ENCODE assay signal across 8 cellular contexts in genomic region chr9:706073-706472, GRCh38.
DNase-seq lines count a peak whose midpoint lies in the region; ATAC-seq and TF ChIP-seq lines count a peak whose summit lies in the region.

No MANE protein-coding gene starts in this region.

- no peak for DNase-seq in CD4-positive, alpha-beta memory T cell
- no peak for DNase-seq in RWPE2 (ENCODE audit: low spot score)
- no peak for DNase-seq in epithelial cell of proximal tubule (ENCODE audit: low read depth)
- DNase-seq in posterior cingulate gyrus: no peak
- DNase-seq in NCI-H2107 (lab: John Stamatoyannopoulos, UW): no peak

- POLR2A ChIA-PET in CD4-positive, alpha-beta memory T cell (lab: Charles Lee; ENCODE audit: partially characterized antibody): no interaction called here

- no peaks in the 10 kb centered on the region for H3K9me3 ChIP-seq in CD4-positive, alpha-beta memory T cell (ENCODE audit: control insufficient read depth in 1 of 2, low read length in 2 of 2)
- H3K9me3 ChIP-seq in RWPE2 (ENCODE audit: severe bottlenecking) (no peaks in the 10 kb centered on the region), parathyroid adenoma (ENCODE audit: control insufficient read depth, low read length) (no peaks in the 10 kb centered on the region)

- no peak overlapping the region for H3K4me3 ChIP-seq in CD4-positive, alpha-beta memory T cell (ENCODE audit: low read length in 2 of 2)
- H3K4me3 ChIP-seq in RWPE2 (ENCODE audit: severe bottlenecking): no peak overlapping the region
- H3K4me3 ChIP-seq in epithelial cell of proximal tubule (ENCODE audit: low read depth, low read length): peak overlapping the region; percentile 61
- H3K4me3 ChIP-seq in parathyroid adenoma (ENCODE audit: low read depth, low read length): peak overlapping the region; percentile 36

- TF ChIP-seq CTCF in RWPE2 (IDR thresholded peaks at IDR 0.05; ENCODE audit: poor library complexity, severe bottlenecking) (no peak), epithelial cell of proximal tubule (conservative IDR thresholded peaks at IDR 0.05; ENCODE audit: low read depth, low read length) (no peak), parathyroid adenoma (IDR thresholded peaks at IDR 0.05) (no peak)

- ATAC-seq in RWPE2 (ENCODE audit: low read depth) (no peak), HG03565 (IDR thresholded peaks at IDR 0.05; ENCODE audit: unreplicated experiment) (no peak), GM19395 (IDR thresholded peaks at IDR 0.05; ENCODE audit: unreplicated experiment) (no peak)

- H3K36me3 ChIP-seq in CD4-positive, alpha-beta memory T cell (ENCODE audit: insufficient read depth, low read length): no peaks in the 10 kb centered on the region
- H3K36me3 ChIP-seq in RWPE2 (ENCODE audit: low read depth) (peaks cover 45% of the 10 kb centered on the region), parathyroid adenoma (ENCODE audit: control insufficient read depth, insufficient read depth, low read length) (no peaks in the 10 kb centered on the region)

- H3K9me3 Mint-ChIP-seq in CD4-positive, alpha-beta memory T cell: no peaks in the 10 kb centered on the region

- H3K9ac ChIP-seq in parathyroid adenoma: no peak overlapping the region

- no peak overlapping the region for H2AFZ ChIP-seq in parathyroid adenoma

- peaks cover 9 to 10% of the 10 kb centered on the region in 2 donors for H3K36me3 Mint-ChIP-seq in CD4-positive, alpha-beta memory T cell

- no peaks in the 10 kb centered on the region for H3K79me2 ChIP-seq in parathyroid adenoma

- H3K27me3 Mint-ChIP-seq in CD4-positive, alpha-beta memory T cell: peaks cover 11 to 18% of the 10 kb centered on the region in 2 donors

- H3K27me3 ChIP-seq in CD4-positive, alpha-beta memory T cell (ENCODE audit: insufficient read depth, low read length): no peaks in the 10 kb centered on the region
- H3K27me3 ChIP-seq in RWPE2 (ENCODE audit: insufficient read depth, poor library complexity, severe bottlenecking): no peaks in the 10 kb centered on the region
- no peaks in the 10 kb centered on the region for H3K27me3 ChIP-seq in parathyroid adenoma (ENCODE audit: control insufficient read depth, insufficient read depth, low read length)

- H3K4me1 ChIP-seq in CD4-positive, alpha-beta memory T cell (ENCODE audit: insufficient read depth, low read length): peaks cover 9% of the 10 kb centered on the region
- H3K4me1 ChIP-seq in RWPE2 (ENCODE audit: insufficient read depth, poor library complexity, severe bottlenecking) (peaks cover 25% of the 10 kb centered on the region), parathyroid adenoma (peaks cover 2% of the 10 kb centered on the region)

- CTCF ChIA-PET in CD4-positive, alpha-beta memory T cell (lab: Charles Lee; ENCODE audit: partially characterized antibody): no interaction called here

- H3K4me2 ChIP-seq in parathyroid adenoma (ENCODE audit: low read length): peak overlapping the region; percentile 71

- peak overlapping the region in 1 of 7 donors; percentile 44 for H3K27ac Mint-ChIP-seq in CD4-positive, alpha-beta memory T cell

- intact Hi-C loops in CD4-positive, alpha-beta memory T cell (cut with micrococcal nuclease): no loop called here
- intact Hi-C loops in posterior cingulate gyrus (cut with DNase I): no loop called here

- H3K4me3 Mint-ChIP-seq in CD4-positive, alpha-beta memory T cell: peak overlapping the region in 7 of 8 donors; percentile 83 to 99 (median 88)

- no peak overlapping the region for H3K27ac ChIP-seq in CD4-positive, alpha-beta memory T cell (ENCODE audit: low read depth, low read length)
- H3K27ac ChIP-seq in RWPE2 (ENCODE audit: poor library complexity, severe bottlenecking) (peak overlapping the region; percentile 52), parathyroid adenoma (no peak overlapping the region)

- peaks cover 9 to 19% (median 12%) of the 10 kb centered on the region in 4 donors for H3K4me1 Mint-ChIP-seq in CD4-positive, alpha-beta memory T cell

Comparison
In these comparisons a context has a peak if more than half of its experiments do, and no peak if none do; other contexts are left out.
1. H3K4me3 ChIP-seq: peak in epithelial cell of proximal tubule (single experiment) and parathyroid adenoma (single experiment); none in CD4-positive, alpha-beta memory T cell (0 of 2) and RWPE2 (single experiment).